In genomic region chrX:148930330-148930729, GRCh38 we compare ENCODE assay signal across 39 cellular contexts.
"Had no signal": no experiment of that assay in that cellular context is flagged by ENCODE, and none has a peak within 500 bp of the region (broad histone marks: within the 10 kb centered on the region; RNA-seq: fewer than 3 reads in every experiment).

No MANE protein-coding gene starts in this region.

- H3K9me3 ChIP-seq: breast epithelium, MG63, Peyer's patch had no signal

- H3K9me3 Mint-ChIP-seq: activated CD8-positive, alpha-beta T cell treated with anti-CD3 and anti-CD28 coated beads for 36 hours; activated naive CD8-positive, alpha-beta T cell treated with anti-CD3 and anti-CD28 coated beads for 36 hours; activated T-cell treated with anti-CD3 and anti-CD28 coated beads, Interleukin-2, amount 50 U/mL, for 72 hours; activated T-helper 17 cell treated with anti-CD3 and anti-CD28 coated beads, Interleukin-2, amount 50 U/mL, for 72 hours; IgD-negative memory B cell had no signal

- H3K4me3 Mint-ChIP-seq: activated CD8-positive, alpha-beta T cell treated with anti-CD3 and anti-CD28 coated beads for 36 hours; activated naive CD8-positive, alpha-beta T cell treated with anti-CD3 and anti-CD28 coated beads for 36 hours; activated T-cell treated with anti-CD3 and anti-CD28 coated beads, Interleukin-2, amount 50 U/mL, for 72 hours; activated T-helper 17 cell treated with anti-CD3 and anti-CD28 coated beads, Interleukin-2, amount 50 U/mL, for 72 hours; IgD-negative memory B cell had no signal

- H3K27me3 Mint-ChIP-seq: activated CD8-positive, alpha-beta T cell treated with anti-CD3 and anti-CD28 coated beads for 36 hours; activated naive CD8-positive, alpha-beta T cell treated with anti-CD3 and anti-CD28 coated beads for 36 hours; activated T-helper 17 cell treated with anti-CD3 and anti-CD28 coated beads, Interleukin-2, amount 50 U/mL, for 72 hours had no signal

- H3K27me3 ChIP-seq: breast epithelium, MG63, Peyer's patch had no signal

- H3K4me1 ChIP-seq: breast epithelium, Peyer's patch had no signal

- H3K4me1 Mint-ChIP-seq: activated naive CD8-positive, alpha-beta T cell treated with anti-CD3 and anti-CD28 coated beads for 36 hours; activated T-helper 17 cell treated with anti-CD3 and anti-CD28 coated beads, Interleukin-2, amount 50 U/mL, for 72 hours; IgD-negative memory B cell had no signal

- DNase-seq: activated CD4-positive, alpha-beta T cell treated with anti-CD3 and anti-CD28 coated beads for 1 hour; activated CD4-positive, alpha-beta T cell treated with anti-CD3 and anti-CD28 coated beads for 48 hours; activated CD4-positive, CD25-positive, alpha-beta regulatory T cell; activated CD8-positive, alpha-beta T cell treated with anti-CD3 and anti-CD28 coated beads for 36 hours; activated effector memory CD4-positive, alpha-beta T cell treated with anti-CD3 and anti-CD28 coated beads, Interleukin-2, amount 50 U/mL, for 16 hours; activated naive CD4-positive, alpha-beta T cell; activated naive CD4-positive, alpha-beta T cell treated with anti-CD3 and anti-CD28 coated beads, Interleukin-2, amount 50 U/mL, for 16 hours; activated naive CD8-positive, alpha-beta T cell treated with anti-CD3 and anti-CD28 coated beads for 36 hours; activated T-cell treated with anti-CD3 and anti-CD28 coated beads, Interleukin-2, amount 50 U/mL, for 1 hour; activated T-cell treated with anti-CD3 and anti-CD28 coated beads, Interleukin-2, amount 50 U/mL, for 72 hours; amniotic stem cell; aorta; caudate nucleus; Karpas-422; KBM-7; NCI-H1048; NCI-H1417; NCI-H146; NCI-H187; NCI-H2029 treated with DMSO at 0.1 percent for 48 hours; NCI-H2107; NCI-H2171; NCI-H510A; NCI-H526; NCI-H748 treated with DMSO at 0.1 percent for 48 hours; NK-92 treated with Interleukin-12 subunit alpha and Interleukin-12 subunit beta, amount 100 ng/mL, for 24 hours; PC-3; Peyer's patch; RPMI8226; SW 1271; T-helper 1 cell; T-helper 2 cell; T-helper 9 cell; WERI-Rb-1 had no signal

- H3K27ac Mint-ChIP-seq: activated CD8-positive, alpha-beta T cell treated with anti-CD3 and anti-CD28 coated beads for 36 hours; activated naive CD8-positive, alpha-beta T cell treated with anti-CD3 and anti-CD28 coated beads for 36 hours; activated T-cell treated with anti-CD3 and anti-CD28 coated beads, Interleukin-2, amount 50 U/mL, for 72 hours; activated T-helper 17 cell treated with anti-CD3 and anti-CD28 coated beads, Interleukin-2, amount 50 U/mL, for 72 hours had no signal

- ATAC-seq: activated CD8-positive, alpha-beta T cell treated with anti-CD3 and anti-CD28 coated beads for 36 hours; activated T-cell treated with anti-CD3 and anti-CD28 coated beads, Interleukin-2, amount 50 U/mL, for 72 hours; activated T-helper 17 cell treated with anti-CD3 and anti-CD28 coated beads, Interleukin-2, amount 50 U/mL, for 72 hours; PC-3; Right ventricle myocardium inferior had no signal

- H3K36me3 Mint-ChIP-seq: activated naive CD8-positive, alpha-beta T cell treated with anti-CD3 and anti-CD28 coated beads for 36 hours; IgD-negative memory B cell had no signal

- H3K27ac ChIP-seq: breast epithelium, Peyer's patch, WERI-Rb-1 had no signal

- H3K4me3 ChIP-seq: breast epithelium, MG63, Peyer's patch had no signal

- H3K36me3 ChIP-seq: breast epithelium, MG63, Peyer's patch, WERI-Rb-1 had no signal
